1 cellular context compared by ENCODE assay signal in the genomic region with DNA sequence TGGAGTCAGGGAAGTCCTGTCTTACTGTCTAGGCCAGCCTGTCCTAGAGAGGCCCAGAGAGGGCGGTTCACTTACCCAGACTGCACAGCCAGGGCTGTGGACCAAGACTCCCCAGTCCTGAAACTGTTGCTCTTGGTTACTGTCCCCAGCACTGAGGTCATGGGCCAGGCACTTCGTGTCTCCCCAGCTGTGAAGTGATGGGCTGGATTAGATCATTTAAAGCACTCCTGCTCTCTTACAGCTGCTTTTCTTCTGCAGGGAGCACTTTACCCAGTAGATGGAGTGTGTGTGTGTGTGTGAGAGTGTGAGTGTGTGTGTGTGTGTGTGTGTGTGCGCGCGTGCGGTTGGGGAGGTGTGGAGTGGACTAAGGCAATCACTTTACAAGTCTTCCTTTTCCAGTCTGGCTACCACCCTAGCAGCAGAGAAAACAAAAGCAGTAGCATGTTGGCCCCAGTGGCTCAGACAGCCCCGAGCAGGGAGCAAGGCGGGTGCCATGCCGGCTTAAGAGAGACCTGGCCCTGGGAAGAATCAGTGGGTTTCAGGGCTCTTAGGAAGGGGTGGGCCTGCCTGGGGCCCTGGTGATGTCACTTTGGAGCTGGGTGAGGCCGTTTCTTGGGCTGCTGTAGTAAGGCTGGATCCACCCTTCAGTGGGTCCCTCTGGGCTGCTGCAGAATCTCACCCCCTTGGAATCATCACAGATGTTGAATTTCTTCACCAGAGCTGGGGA.
TF ChIP-seq lines count a peak whose summit lies in the region.

No MANE protein-coding gene starts in this region.

TF ChIP-seq in SK-N-SH, 30 proteins besides CTCF, POLR2A, EP300 and RAD21 (continued from another document):
- TF ChIP-seq MAX (IDR thresholded peaks at IDR 0.05; ENCODE audit: low read depth) (no peak), TAF1 (IDR thresholded peaks at IDR 0.05; ENCODE audit: borderline replicate concordance, low read depth, low read length) (no peak), RFX5 (IDR thresholded peaks at IDR 0.05; ENCODE audit: low read length) (no peak)
